ENCODE assay signal across 11 cellular contexts in the genomic region with DNA sequence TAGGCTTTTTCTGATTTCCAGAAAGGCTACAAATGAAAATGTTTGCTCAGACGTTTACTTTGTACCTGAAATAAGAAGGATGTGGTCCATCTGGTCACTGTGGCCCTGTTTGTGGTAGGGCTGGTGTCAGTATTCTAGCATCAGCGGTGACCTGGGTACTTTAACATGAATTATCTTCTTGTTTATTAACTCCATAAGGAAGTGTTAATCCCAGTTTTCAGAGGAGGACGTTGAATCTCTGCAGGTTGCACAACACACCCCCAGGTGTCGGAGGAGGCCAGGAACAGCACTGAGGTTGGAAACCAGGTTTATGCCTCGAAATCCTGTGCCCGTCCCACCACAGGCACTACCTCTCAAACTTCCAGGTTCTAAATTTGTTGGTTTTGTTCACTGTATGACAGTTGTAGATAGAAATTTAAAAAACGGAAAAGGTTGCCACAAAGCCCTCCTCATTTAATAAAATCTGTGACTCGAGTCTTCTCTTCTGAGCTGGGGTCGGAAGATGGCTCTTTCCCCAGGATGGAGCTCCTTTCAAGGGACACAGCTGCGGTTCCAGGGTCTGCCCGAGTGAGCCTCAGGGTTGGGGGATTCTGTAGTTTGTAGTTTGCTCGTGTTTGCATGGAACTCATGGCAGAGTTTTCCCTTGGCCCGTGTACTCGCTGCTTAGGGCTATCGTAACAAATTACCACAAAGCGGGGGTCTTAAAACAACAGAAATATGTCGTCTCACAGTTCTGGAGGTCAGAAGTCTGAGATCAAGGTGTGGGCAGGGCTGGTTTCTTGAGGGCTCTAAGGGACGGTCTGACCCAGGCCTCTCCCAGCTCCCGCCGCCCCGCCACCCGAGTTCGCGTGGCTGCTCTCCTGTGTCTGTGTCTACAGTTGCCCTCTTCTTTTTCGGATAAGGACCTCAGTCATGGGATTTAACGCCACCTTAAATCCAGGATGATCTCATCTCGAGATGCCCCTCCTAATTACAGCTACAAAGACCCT. TPM values are rescaled to one million over a fixed set of nuclear protein-coding genes. Genes with fewer than 3 reads are reported as not detected.
DNase-seq lines count a peak whose midpoint lies in the region; ATAC-seq and TF ChIP-seq lines count a peak whose summit lies in the region.
"Had no signal": no experiment of that assay in that cellular context is flagged by ENCODE, and none has a peak within 500 bp of the region (broad histone marks: within the 10 kb centered on the region; RNA-seq: fewer than 3 reads in every experiment).

No MANE protein-coding gene starts in this region.

- H3K4me1 ChIP-seq in Loucy (ENCODE audit: insufficient read depth, low read length, poor library complexity, severe bottlenecking), result peaks cover 14% of the 10 kb centered on the region

- no peak for TF ChIP-seq CTCF in CD4-positive, alpha-beta T cell (IDR thresholded peaks at IDR 0.05)
- no peak for TF ChIP-seq CTCF in Loucy (conservative IDR thresholded peaks at IDR 0.05; ENCODE audit: low read length)
- no peak for TF ChIP-seq CTCF in coronary artery (IDR thresholded peaks at IDR 0.05)

- no peaks in the 10 kb centered on the region for H4K20me1 ChIP-seq in Loucy (ENCODE audit: insufficient read depth, low read length, poor library complexity, severe bottlenecking)

- H3K4me3 ChIP-seq in Loucy (ENCODE audit: low read length, poor library complexity, severe bottlenecking), result peak overlapping the region; percentile 57
- H3K4me3 ChIP-seq in coronary artery, result peak overlapping the region; percentile 39

- no peaks in the 10 kb centered on the region for H3K27me3 ChIP-seq in CD4-positive, alpha-beta T cell (ENCODE audit: control insufficient read depth, insufficient read depth, low read length)
- no peaks in the 10 kb centered on the region for H3K27me3 ChIP-seq in Loucy (ENCODE audit: insufficient read depth, low read length, poor library complexity, severe bottlenecking)

- no peak for ATAC-seq in CD4-positive, alpha-beta T cell (ENCODE audit: poor library complexity)
- peak in 1 of 2 donors; percentile 38 for ATAC-seq in natural killer cell treated with Interleukin-12 subunit alpha and Interleukin-12 subunit beta and Interleukin-15 and Interleukin-18, amount 100 ng/mL, for 72 hours
- no peak for ATAC-seq in GM21381 (IDR thresholded peaks at IDR 0.05; ENCODE audit: unreplicated experiment)

- H3K27ac ChIP-seq in CD4-positive, alpha-beta T cell (ENCODE audit: low read depth, low read length), result no peak overlapping the region
- no peak overlapping the region for H3K27ac ChIP-seq in coronary artery

- H3K4me2 ChIP-seq in Loucy (ENCODE audit: low read depth, low read length, poor library complexity, severe bottlenecking), result peak overlapping the region; percentile 60

- H3K9me3 Mint-ChIP-seq in CD4-positive, alpha-beta T cell, result no peaks in the 10 kb centered on the region
- H3K9me3 Mint-ChIP-seq in natural killer cell treated with Interleukin-12 subunit alpha and Interleukin-12 subunit beta and Interleukin-15 and Interleukin-18, amount 100 ng/mL, for 72 hours, result no peaks in the 10 kb centered on the region

- peak in 1 of 10 experiments; percentile 16 for DNase-seq in CD4-positive, alpha-beta T cell
- DNase-seq in coronary artery (ENCODE audit: low spot score) (peak; percentile 67), NCI-H2196 treated with DMSO at 0.1 percent for 48 hours (lab: John Stamatoyannopoulos, UW; ENCODE audit: unreplicated experiment) (no peak), ACHN (no peak), NCI-H524 (lab: John Stamatoyannopoulos, UW) (no peak)
- DNase-seq in natural killer cell treated with Interleukin-12 subunit alpha and Interleukin-12 subunit beta and Interleukin-15 and Interleukin-18, amount 100 ng/mL, for 72 hours (ENCODE audit: low spot score), result no peak
- DNase-seq: foreskin fibroblast, NCI-H1417, occipital lobe had no signal

- H3K27me3 Mint-ChIP-seq in CD4-positive, alpha-beta T cell, result no peaks in the 10 kb centered on the region
- no peaks in the 10 kb centered on the region for H3K27me3 Mint-ChIP-seq in natural killer cell treated with Interleukin-12 subunit alpha and Interleukin-12 subunit beta and Interleukin-15 and Interleukin-18, amount 100 ng/mL, for 72 hours

- H3K36me3 ChIP-seq in Loucy (ENCODE audit: insufficient read depth, low read length), result no peaks in the 10 kb centered on the region

- H3K4me1 Mint-ChIP-seq in CD4-positive, alpha-beta T cell (ENCODE audit: low read depth), result peaks cover 23% of the 10 kb centered on the region
- H3K4me1 Mint-ChIP-seq in natural killer cell treated with Interleukin-12 subunit alpha and Interleukin-12 subunit beta and Interleukin-15 and Interleukin-18, amount 100 ng/mL, for 72 hours (ENCODE audit: low read depth in 2 of 2), result peaks cover 28 to 31% of the 10 kb centered on the region in 2 donors

- peak overlapping the region; percentile 72 for H3K4me3 Mint-ChIP-seq in CD4-positive, alpha-beta T cell
- peak overlapping the region; percentile 85 for H3K4me3 Mint-ChIP-seq in natural killer cell treated with Interleukin-12 subunit alpha and Interleukin-12 subunit beta and Interleukin-15 and Interleukin-18, amount 100 ng/mL, for 72 hours

- H3K27ac Mint-ChIP-seq in CD4-positive, alpha-beta T cell, result peak overlapping the region; percentile 89
- H3K27ac Mint-ChIP-seq in natural killer cell treated with Interleukin-12 subunit alpha and Interleukin-12 subunit beta and Interleukin-15 and Interleukin-18, amount 100 ng/mL, for 72 hours, result peak overlapping the region; percentile 78 to 89

- H3K9me2 ChIP-seq in Loucy (replicated peaks; ENCODE audit: low read depth, low read length), result no peaks in the 10 kb centered on the region

- no peaks in the 10 kb centered on the region for H3K9me3 ChIP-seq in CD4-positive, alpha-beta T cell (ENCODE audit: control insufficient read depth, low read length)
- no peaks in the 10 kb centered on the region for H3K9me3 ChIP-seq in Loucy (ENCODE audit: insufficient read depth, low read depth, low read length)

- POLR2A ChIA-PET in CD4-positive, alpha-beta T cell (lab: Charles Lee), result interaction anchor here (0.9 to 3.7 kb wide), 3 partner anchors 13 to 151 kb away, joined by 3 to 20 read pairs (median 16); partner anchors contain the start of gene LPCAT1

- in situ Hi-C loops in ACHN (cut with HindIII; ENCODE audit: low pct_ligation_motif_present, low pct_unique_long_range_greater_than_20kb, low sequenced_read_pairs), result no loop called here

- H3K9ac ChIP-seq in Loucy (ENCODE audit: low read depth, low read length, poor library complexity, severe bottlenecking), result peak overlapping the region; percentile 55

- H2AFZ ChIP-seq in Loucy (ENCODE audit: low read length), result peak overlapping the region; percentile 63

- intact Hi-C loops in CD4-positive, alpha-beta T cell (cut with DNase I, micrococcal nuclease), result loop anchor here in 1 of 2 experiments (2.0 kb wide), 1 partner anchor 35 kb away; no protein-coding TSS in a partner anchor

- no peaks in the 10 kb centered on the region for H3F3A ChIP-seq in Loucy (ENCODE audit: low read depth)

- CTCF ChIA-PET in CD4-positive, alpha-beta T cell (lab: Charles Lee), result no interaction called here

- no peaks in the 10 kb centered on the region for H3K36me3 Mint-ChIP-seq in CD4-positive, alpha-beta T cell (ENCODE audit: low read depth)
- H3K36me3 Mint-ChIP-seq in natural killer cell treated with Interleukin-12 subunit alpha and Interleukin-12 subunit beta and Interleukin-15 and Interleukin-18, amount 100 ng/mL, for 72 hours, result no peaks in the 10 kb centered on the region

- no peaks in the 10 kb centered on the region for H3K79me2 ChIP-seq in Loucy (ENCODE audit: insufficient read depth, low read length)

RNA-seq across cellular contexts. Expression of gene LPCAT1, which starts 13.7 kb away (rescaled TPM):
- 10 to 100 TPM; 20.4 to 21.2 TPM for total RNA-seq in CD4-positive, alpha-beta T cell
- 100 to 1,000 TPM in 1 of 2 donors, 10 to 100 TPM in 1; 90.0 to 179 TPM for total RNA-seq in natural killer cell treated with Interleukin-12 subunit alpha and Interleukin-12 subunit beta and Interleukin-15 and Interleukin-18, amount 100 ng/mL, for 72 hours

Comparison
In these comparisons a context has a peak if more than half of its experiments do, and no peak if none do; other contexts are left out.
1. RNA of gene LPCAT1, which starts 13.7 kb away (total RNA-seq): 90.0 to 179 TPM in natural killer cell treated with Interleukin-12 subunit alpha and Interleukin-12 subunit beta and Interleukin-15 and Interleukin-18, amount 100 ng/mL, for 72 hours; 20.4 to 21.2 TPM in CD4-positive, alpha-beta T cell; every median in the first group is over 4 times any median in the second.